ENCODE assay signal across 2 cellular contexts in genomic region chr5:141636413-141637265, GRCh38.
TF ChIP-seq lines count a peak whose summit lies in the region.

TSS of gene HDAC3 (minus strand) at chr5:141636849. CDS start at chr5:141636790, 59 bp downstream.
TSS of gene RELL2 (plus strand) at chr5:141636997. CDS start at chr5:141638226, 1,229 bp downstream.

TF ChIP-seq in IMR-90, 13 proteins besides CTCF, POLR2A, EP300 and RAD21 (continued from another document):
- TF ChIP-seq CHD1 (IDR thresholded peaks at IDR 0.05; ENCODE audit: low read depth, low read length) (no peak), MAZ (IDR thresholded peaks at IDR 0.05; ENCODE audit: borderline replicate concordance, low read depth, low read length) (peak; percentile 73; the same call in 1 of the 2 replicates)
- TF ChIP-seq, protein P1, sequence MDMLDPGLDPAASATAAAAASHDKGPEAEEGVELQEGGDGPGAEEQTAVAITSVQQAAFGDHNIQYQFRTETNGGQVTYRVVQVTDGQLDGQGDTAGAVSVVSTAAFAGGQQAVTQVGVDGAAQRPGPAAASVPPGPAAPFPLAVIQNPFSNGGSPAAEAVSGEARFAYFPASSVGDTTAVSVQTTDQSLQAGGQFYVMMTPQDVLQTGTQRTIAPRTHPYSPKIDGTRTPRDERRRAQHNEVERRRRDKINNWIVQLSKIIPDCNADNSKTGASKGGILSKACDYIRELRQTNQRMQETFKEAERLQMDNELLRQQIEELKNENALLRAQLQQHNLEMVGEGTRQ (IDR thresholded peaks at IDR 0.05; ENCODE audit: low read depth, low read length), result peak; percentile 12; the same call in 1 of the 2 replicates

TF ChIP-seq in PFSK-1, 5 proteins besides CTCF, POLR2A, EP300 and RAD21 (continued from another document):
- TF ChIP-seq, protein P2, sequence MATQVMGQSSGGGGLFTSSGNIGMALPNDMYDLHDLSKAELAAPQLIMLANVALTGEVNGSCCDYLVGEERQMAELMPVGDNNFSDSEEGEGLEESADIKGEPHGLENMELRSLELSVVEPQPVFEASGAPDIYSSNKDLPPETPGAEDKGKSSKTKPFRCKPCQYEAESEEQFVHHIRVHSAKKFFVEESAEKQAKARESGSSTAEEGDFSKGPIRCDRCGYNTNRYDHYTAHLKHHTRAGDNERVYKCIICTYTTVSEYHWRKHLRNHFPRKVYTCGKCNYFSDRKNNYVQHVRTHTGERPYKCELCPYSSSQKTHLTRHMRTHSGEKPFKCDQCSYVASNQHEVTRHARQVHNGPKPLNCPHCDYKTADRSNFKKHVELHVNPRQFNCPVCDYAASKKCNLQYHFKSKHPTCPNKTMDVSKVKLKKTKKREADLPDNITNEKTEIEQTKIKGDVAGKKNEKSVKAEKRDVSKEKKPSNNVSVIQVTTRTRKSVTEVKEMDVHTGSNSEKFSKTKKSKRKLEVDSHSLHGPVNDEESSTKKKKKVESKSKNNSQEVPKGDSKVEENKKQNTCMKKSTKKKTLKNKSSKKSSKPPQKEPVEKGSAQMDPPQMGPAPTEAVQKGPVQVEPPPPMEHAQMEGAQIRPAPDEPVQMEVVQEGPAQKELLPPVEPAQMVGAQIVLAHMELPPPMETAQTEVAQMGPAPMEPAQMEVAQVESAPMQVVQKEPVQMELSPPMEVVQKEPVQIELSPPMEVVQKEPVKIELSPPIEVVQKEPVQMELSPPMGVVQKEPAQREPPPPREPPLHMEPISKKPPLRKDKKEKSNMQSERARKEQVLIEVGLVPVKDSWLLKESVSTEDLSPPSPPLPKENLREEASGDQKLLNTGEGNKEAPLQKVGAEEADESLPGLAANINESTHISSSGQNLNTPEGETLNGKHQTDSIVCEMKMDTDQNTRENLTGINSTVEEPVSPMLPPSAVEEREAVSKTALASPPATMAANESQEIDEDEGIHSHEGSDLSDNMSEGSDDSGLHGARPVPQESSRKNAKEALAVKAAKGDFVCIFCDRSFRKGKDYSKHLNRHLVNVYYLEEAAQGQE (IDR thresholded peaks at IDR 0.05; ENCODE audit: insufficient read depth in 1 of 2, low read depth in 2 of 2, low read length in 2 of 2), result peak; percentile 19 to 50; a peak in 2 of 4 replicates
- TF ChIP-seq POLR2AphosphoS5 (IDR thresholded peaks at IDR 0.05; ENCODE audit: low read depth, low read length), result peak; percentile 80
